In genomic region chr2:65351234-65351947, GRCh38 we compare ENCODE assay signal across 1 cellular context.
A peak's percentile ranks its signal among the peaks of the same experiment; 100 is the strongest.
TF ChIP-seq lines count a peak whose summit lies in the region.

No MANE protein-coding gene starts in this region.

TF ChIP-seq in HepG2, 621 proteins besides CTCF, POLR2A, EP300 and RAD21 (continued from another document):
- TF ChIP-seq PRDM15 (CRISPR knock-in tag; IDR thresholded peaks at IDR 0.05) = 0 out of 2 replicates have a peak, but pooled peaks have one; percentile 1
- TF ChIP-seq FOXK2 (IDR thresholded peaks at IDR 0.05) = no peak
- no peak for TF ChIP-seq SP5 (CRISPR knock-in tag; IDR thresholded peaks at IDR 0.05; ENCODE audit: borderline replicate concordance, low read depth)
- no peak for TF ChIP-seq SMC3 (IDR thresholded peaks at IDR 0.05; ENCODE audit: low read length)
